Comparison of ENCODE assay signal across 8 cellular contexts in the genomic region with DNA sequence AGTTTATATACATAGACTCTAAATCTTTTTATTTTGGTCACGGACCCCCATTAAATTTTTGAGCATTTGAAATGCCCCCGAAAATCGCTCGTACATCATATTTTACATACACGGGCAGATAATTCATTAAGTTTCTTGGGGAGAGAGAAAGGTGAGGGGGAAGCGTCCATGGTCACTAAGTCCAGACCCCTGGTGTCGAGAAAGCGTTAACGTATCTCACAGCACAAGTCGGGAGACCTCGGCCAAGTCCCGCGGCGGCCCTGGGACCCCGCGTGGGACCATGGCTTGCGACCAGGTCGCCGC. TPM values are rescaled to one million over a fixed set of nuclear protein-coding genes. Genes with fewer than 3 reads are reported as not detected.
A peak's percentile ranks its signal among the peaks of the same experiment; 100 is the strongest.
DNase-seq lines count a peak whose midpoint lies in the region; ATAC-seq and TF ChIP-seq lines count a peak whose summit lies in the region.

No MANE protein-coding gene starts in this region.

- H3K79me1 ChIP-seq in IMR-90 (ENCODE audit: low read depth in 1 of 2, low read length in 2 of 2) = peaks cover 0 to 25% of the 10 kb centered on the region in 2 experiments; a peak in 3 of 4 replicates

- H3K4me1 ChIP-seq in IMR-90 (ENCODE audit: control insufficient read depth, insufficient read depth, low read length) (peaks cover 3% of the 10 kb centered on the region; the same call in 1 of the 2 replicates), muscle layer of duodenum (ENCODE audit: control insufficient read depth in 1 of 2, insufficient read depth in 2 of 2, low read length in 2 of 2) (peaks cover 0 to 6% of the 10 kb centered on the region in 2 donors)

- CTCF ChIA-PET in IMR-90 (lab: Yijun Ruan, JAX) = interaction anchor here (0.8 to 2.4 kb wide), 2 partner anchors 12 to 235 kb away, joined by 3 to 11 read pairs; no protein-coding TSS in a partner anchor

- no peak overlapping the region for H4K91ac ChIP-seq in IMR-90 (ENCODE audit: insufficient read depth, low read depth, low read length)

- no peak for TF ChIP-seq POLR2A in IMR-90 (IDR thresholded peaks at IDR 0.05; ENCODE audit: low read depth, low read length)

- BruUV-seq in IMR-90 (replicated peaks; lab: Mats Ljungman, UMichigan) = no TSS peak

- DNase-seq in AG10803 (ENCODE audit: low read depth) = no peak
- DNase-seq in IMR-90 = no peak
- DNase-seq in caudate nucleus (lab: John Stamatoyannopoulos, UW) = peak in 1 of 61 donors; percentile 49
- DNase-seq in left colon = no peak
- DNase-seq in retina = no peak
- DNase-seq in T1000 (lab: John Stamatoyannopoulos, UW) = no peak

- peak overlapping the region; percentile 94 for H3K27ac ChIP-seq in IMR-90 (ENCODE audit: insufficient read depth, low read length)
- peak overlapping the region; percentile 86 for H3K27ac ChIP-seq in caudate nucleus (ENCODE audit: low read depth, low read length)
- peak overlapping the region; percentile 91 for H3K27ac ChIP-seq in muscle layer of duodenum (ENCODE audit: low read length)

- no peak overlapping the region for H2BK120ac ChIP-seq in IMR-90 (ENCODE audit: low read depth, low read length)

- peak overlapping the region; percentile 58 for H3K4me2 ChIP-seq in IMR-90 (ENCODE audit: low read depth, low read length)

- no peaks in the 10 kb centered on the region for H3K9me1 ChIP-seq in IMR-90 (ENCODE audit: insufficient read depth, low read length)

- dilution Hi-C loops in IMR-90 (cut with HindIII; ENCODE audit: low sequenced_read_pairs, unreplicated experiment) = no loop called here

- H3K9ac ChIP-seq in IMR-90 (ENCODE audit: low read depth, low read length) = peak overlapping the region; percentile 93

- H4K5ac ChIP-seq in IMR-90 (ENCODE audit: low read depth, low read length) = peak overlapping the region; percentile 30; the same call in 1 of the 2 replicates

- H2BK15ac ChIP-seq in IMR-90 (ENCODE audit: low read depth, low read length) = peak overlapping the region; percentile 41; the same call in 1 of the 3 replicates

- ATAC-seq in IMR-90 (ENCODE audit: low read depth) (no peak), HG02798 (IDR thresholded peaks at IDR 0.05; ENCODE audit: poor library complexity, unreplicated experiment) (no peak), left colon (no peak)

- H4K20me1 ChIP-seq in IMR-90 (ENCODE audit: insufficient read depth, low read length) = peaks cover 17% of the 10 kb centered on the region

- H2BK20ac ChIP-seq in IMR-90 (ENCODE audit: low read depth, low read length) = no peak overlapping the region

- TF ChIP-seq RAD21 in IMR-90 (IDR thresholded peaks at IDR 0.05; ENCODE audit: low read length) = peak; percentile 15; the same call in 1 of the 2 replicates

- H2AK9ac ChIP-seq in IMR-90 (replicated peaks; ENCODE audit: low read depth, low read length, poor library complexity) = peak overlapping the region; percentile 99

- peak overlapping the region; percentile 77 for H3K14ac ChIP-seq in IMR-90 (replicated peaks; ENCODE audit: low read depth, low read length)

- POLR2A ChIA-PET in IMR-90 (lab: Charles Lee; ENCODE audit: unreplicated experiment) = interaction anchor here (0.6 kb wide), 1 partner anchor 35 kb away, joined by 3 read pairs; no protein-coding TSS in a partner anchor

- H3K4ac ChIP-seq in IMR-90 (ENCODE audit: low read depth, low read length) = peak overlapping the region; percentile 81

- H2AFZ ChIP-seq in IMR-90 (replicated peaks; ENCODE audit: low read length, poor library complexity) = peak overlapping the region; percentile 98

- H3K9me3 ChIP-seq in IMR-90 (ENCODE audit: control insufficient read depth, insufficient read depth, low read length) (no peaks in the 10 kb centered on the region), muscle layer of duodenum (ENCODE audit: control insufficient read depth in 1 of 2, low read length in 2 of 2) (no peaks in the 10 kb centered on the region)

- peak overlapping the region in 1 of 2 experiments; percentile 37; a peak in 2 of 4 replicates for H4K8ac ChIP-seq in IMR-90 (ENCODE audit: low read depth in 2 of 2, low read length in 2 of 2)

- peak overlapping the region; percentile 52 for H3K56ac ChIP-seq in IMR-90 (ENCODE audit: extremely low read depth, insufficient read depth, low read length)

- H3K4me3 ChIP-seq in AG10803 (ENCODE audit: low read length) (peak overlapping the region; percentile 70), IMR-90 (ENCODE audit: insufficient read depth, low read depth, low read length) (peak overlapping the region; percentile 95), muscle layer of duodenum (ENCODE audit: low read depth in 1 of 2, low read length in 2 of 2) (peak overlapping the region; percentile 89 to 91)

- WGBS in IMR-90 (ENCODE audit: extremely low coverage in 2 of 2, insufficient read length in 1 of 2), 2 experiments = 0% methylated on average over 10 of the region's 19 CpGs; no CpG with 5 or more reads in 1 of the 2 experiments

- H2AK5ac ChIP-seq in IMR-90 (ENCODE audit: low read depth, low read length) = peak overlapping the region; percentile 25; the same call in 1 of the 2 replicates

- H3K18ac ChIP-seq in IMR-90 (ENCODE audit: low read depth, low read length) = peak overlapping the region; percentile 53

- intact Hi-C loops in IMR-90 (cut with micrococcal nuclease) = loop anchor here (5.0 to 10.0 kb wide), 2 partner anchors 110 to 568 kb away; no protein-coding TSS in a partner anchor
- intact Hi-C loops in left colon (cut with DNase I, micrococcal nuclease) = loop anchor here in 1 of 2 donors (5.0 kb wide), 1 partner anchor 50 kb away; a partner anchor contains a TSS

- peak overlapping the region; percentile 92 for H3K23ac ChIP-seq in IMR-90 (ENCODE audit: low read depth, low read length)

- H3K36me3 ChIP-seq in IMR-90 (ENCODE audit: control insufficient read depth, insufficient read depth, low read length) (no peaks in the 10 kb centered on the region), muscle layer of duodenum (ENCODE audit: control insufficient read depth in 1 of 2, insufficient read depth in 2 of 2, low read length in 2 of 2) (no peaks in the 10 kb centered on the region)

- TF ChIP-seq CTCF in AG10803 (conservative IDR thresholded peaks at IDR 0.05; ENCODE audit: low read length) (0 out of 2 replicates have a peak, but pooled peaks have one; percentile 26), IMR-90 (conservative IDR thresholded peaks at IDR 0.05; ENCODE audit: low read depth, low read length) (0 out of 2 replicates have a peak, but pooled peaks have one; percentile 14)

- in situ Hi-C loops in IMR-90 (cut with MboI; ENCODE audit: low sequenced_read_pairs) = no loop called here

- H3K27me3 ChIP-seq in IMR-90 (ENCODE audit: control insufficient read depth, insufficient read depth, low read length) (no peaks in the 10 kb centered on the region), muscle layer of duodenum (ENCODE audit: low read depth, low read length) (no peaks in the 10 kb centered on the region)

- peak overlapping the region; percentile 92 for H2BK5ac ChIP-seq in IMR-90 (ENCODE audit: low read depth, low read length, poor library complexity, severe bottlenecking)

TF ChIP-seq in IMR-90, 13 proteins besides CTCF, POLR2A, EP300 and RAD21:
- no peak for TF ChIP-seq SMC3 (IDR thresholded peaks at IDR 0.05; ENCODE audit: low read depth, low read length)
- TF ChIP-seq MXI1 (IDR thresholded peaks at IDR 0.05; ENCODE audit: borderline replicate concordance, low read depth, low read length) = no peak
- TF ChIP-seq, protein P1, sequence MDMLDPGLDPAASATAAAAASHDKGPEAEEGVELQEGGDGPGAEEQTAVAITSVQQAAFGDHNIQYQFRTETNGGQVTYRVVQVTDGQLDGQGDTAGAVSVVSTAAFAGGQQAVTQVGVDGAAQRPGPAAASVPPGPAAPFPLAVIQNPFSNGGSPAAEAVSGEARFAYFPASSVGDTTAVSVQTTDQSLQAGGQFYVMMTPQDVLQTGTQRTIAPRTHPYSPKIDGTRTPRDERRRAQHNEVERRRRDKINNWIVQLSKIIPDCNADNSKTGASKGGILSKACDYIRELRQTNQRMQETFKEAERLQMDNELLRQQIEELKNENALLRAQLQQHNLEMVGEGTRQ (IDR thresholded peaks at IDR 0.05; ENCODE audit: low read depth, low read length) = no peak
- no peak for TF ChIP-seq NFE2L2 (IDR thresholded peaks at IDR 0.05; ENCODE audit: low read depth, low read length)

RNA-seq across cellular contexts. Expression of a gene that starts 0.8 kb away (rescaled TPM):
- total RNA-seq in IMR-90 (2012; rRNA removed) (15.6 and 17.5 TPM in 2 replicates), left colon (100 to 1,000 TPM; 117 to 126 TPM)
- polyA plus RNA-seq in IMR-90 (2012; rRNA removed) = 8.6 and 11.3 TPM in 2 replicates
- 2.1 and 5.1 TPM in 2 replicates for polyA plus RNA-seq in IMR-90 (2012; cell fraction: cytosol; rRNA removed)
- 10.0 and 15.9 TPM in 2 replicates for polyA plus RNA-seq in IMR-90 (2012; cell fraction: nucleus; rRNA removed; ENCODE audit: low replicate concordance)

RNA-seq across cellular contexts. Expression of a gene that starts 47.3 kb away (rescaled TPM):
- total RNA-seq in IMR-90 (2012; rRNA removed) (58.6 and 65.8 TPM in 2 replicates), left colon (10 to 100 TPM; 41.1 to 54.4 TPM)
- polyA plus RNA-seq in IMR-90 (2012; rRNA removed) = 13.5 and 17.7 TPM in 2 replicates
- polyA plus RNA-seq in IMR-90 (2012; cell fraction: cytosol; rRNA removed) = 4.0 and 4.8 TPM in 2 replicates
- polyA plus RNA-seq in IMR-90 (2012; cell fraction: nucleus; rRNA removed; ENCODE audit: low replicate concordance) = 1.0 and 9.3 TPM in 2 replicates
